20 cellular contexts compared by ENCODE assay signal in the genomic region with DNA sequence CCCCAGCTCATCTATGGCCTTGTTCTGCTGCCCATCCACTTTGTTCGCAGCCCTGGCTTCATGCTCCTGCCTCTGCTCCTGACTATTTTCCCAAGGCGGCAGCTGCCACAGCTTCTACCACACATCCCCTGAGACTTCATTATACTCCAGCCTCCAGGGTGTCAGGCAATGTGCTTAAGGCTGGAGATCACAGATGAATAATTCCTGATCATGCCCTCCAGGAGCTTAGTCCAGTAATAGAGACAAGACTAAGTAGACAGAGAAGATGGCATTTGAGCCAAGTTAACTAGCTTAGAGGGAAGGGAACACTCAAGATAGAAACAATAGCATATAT. TPM values are rescaled to one million over a fixed set of nuclear protein-coding genes. Genes with fewer than 3 reads are reported as not detected.
DNase-seq lines count a peak whose midpoint lies in the region; ATAC-seq and TF ChIP-seq lines count a peak whose summit lies in the region.
"Had no signal": no experiment of that assay in that cellular context is flagged by ENCODE, and none has a peak within 500 bp of the region (broad histone marks: within the 10 kb centered on the region; RNA-seq: fewer than 3 reads in every experiment).

No MANE protein-coding gene starts in this region.

- no peak overlapping the region for H3K4me3 ChIP-seq in spleen
- H3K4me3 ChIP-seq in SJCRH30, result no peak overlapping the region
- H3K4me3 ChIP-seq: GM23248, lung had no signal

- H3K4me1 ChIP-seq in spleen, result peaks cover 43 to 94% (median 60%) of the 10 kb centered on the region in 6 donors
- no peaks in the 10 kb centered on the region for H3K4me1 ChIP-seq in SJCRH30
- H3K4me1 ChIP-seq: Caco-2 had no signal

- DNase-seq in activated T-cell treated with anti-CD3 and anti-CD28 coated beads, Interleukin-2, amount 50 U/mL, for 24 hours, result no peak
- no peak for DNase-seq in activated T-cell treated with anti-CD3 and anti-CD28 coated beads, Interleukin-2, amount 50 U/mL, for 48 hours
- DNase-seq in NCI-H2107 treated with DMSO at 0.1 percent for 48 hours (lab: John Stamatoyannopoulos, UW; ENCODE audit: unreplicated experiment) (peak; percentile 97), spleen (no peak), SJCRH30 (no peak)
- DNase-seq: ACHN; activated CD4-positive, alpha-beta T cell treated with anti-CD3 and anti-CD28 coated beads, Interleukin-2, amount 50 U/mL, for 48 hours; activated gamma-delta T cell treated with Interleukin-2 at 50 U/mL for 16 hours; dermis blood vessel endothelial cell; GM23248; NCI-H1417 treated with DMSO at 0.1 percent for 48 hours; NCI-H446 treated with DMSO at 0.1 percent for 48 hours; nephron progenitor cell; SHP77; stimulated activated CD4-positive, alpha-beta T cell treated with anti-CD3 and anti-CD28 coated beads, Interleukin-15, amount 100 ng/mL, for 24 hours had no signal

- H3K4me3 Mint-ChIP-seq in activated T-cell treated with anti-CD3 and anti-CD28 coated beads, Interleukin-2, amount 50 U/mL, for 24 hours, result no peak overlapping the region
- peak overlapping the region; percentile 64 for H3K4me3 Mint-ChIP-seq in activated naive CD8-positive, alpha-beta T cell
- H3K4me3 Mint-ChIP-seq: nephron progenitor cell had no signal

- no peaks in the 10 kb centered on the region for H3K27me3 Mint-ChIP-seq in activated T-cell treated with anti-CD3 and anti-CD28 coated beads, Interleukin-2, amount 50 U/mL, for 24 hours
- no peaks in the 10 kb centered on the region for H3K27me3 Mint-ChIP-seq in activated naive CD8-positive, alpha-beta T cell

- 91 to 98% (median 94%) methylated on average over 2 of the region's 2 CpGs for WGBS in spleen, 5 donors

- no peak for TF ChIP-seq CTCF in spleen (IDR thresholded peaks at IDR 0.05 in 8 of 11, conservative IDR thresholded peaks at IDR 0.05 in 3 of 11)

- H3K9me3 Mint-ChIP-seq in activated T-cell treated with anti-CD3 and anti-CD28 coated beads, Interleukin-2, amount 50 U/mL, for 24 hours, result no peaks in the 10 kb centered on the region
- H3K9me3 Mint-ChIP-seq in activated naive CD8-positive, alpha-beta T cell (ENCODE audit: low read depth), result no peaks in the 10 kb centered on the region
- H3K9me3 Mint-ChIP-seq: nephron progenitor cell had no signal

- no peaks in the 10 kb centered on the region for H3K27me3 ChIP-seq in spleen (replicated peaks in 1 of 7)
- no peaks in the 10 kb centered on the region for H3K27me3 ChIP-seq in SJCRH30

- H3K36me3 ChIP-seq in spleen, result peaks cover 6 to 100% (median 62%) of the 10 kb centered on the region in 6 donors
- peaks cover 35% of the 10 kb centered on the region for H3K36me3 ChIP-seq in SJCRH30

- ATAC-seq in HG02852 (IDR thresholded peaks at IDR 0.05; ENCODE audit: unreplicated experiment), result no peak
- no peak for ATAC-seq in HG02678 (IDR thresholded peaks at IDR 0.05; ENCODE audit: unreplicated experiment)

- H3K27ac Mint-ChIP-seq in activated T-cell treated with anti-CD3 and anti-CD28 coated beads, Interleukin-2, amount 50 U/mL, for 24 hours, result peak overlapping the region; percentile 82
- peak overlapping the region; percentile 90 for H3K27ac Mint-ChIP-seq in activated naive CD8-positive, alpha-beta T cell
- H3K27ac Mint-ChIP-seq: nephron progenitor cell had no signal

- peaks cover 96% of the 10 kb centered on the region for H3K36me3 Mint-ChIP-seq in activated T-cell treated with anti-CD3 and anti-CD28 coated beads, Interleukin-2, amount 50 U/mL, for 24 hours (ENCODE audit: low read depth)
- peaks cover 44% of the 10 kb centered on the region for H3K36me3 Mint-ChIP-seq in activated naive CD8-positive, alpha-beta T cell

- H3K4me1 Mint-ChIP-seq in activated T-cell treated with anti-CD3 and anti-CD28 coated beads, Interleukin-2, amount 50 U/mL, for 24 hours (ENCODE audit: low read depth), result peaks cover 83% of the 10 kb centered on the region
- peaks cover 91% of the 10 kb centered on the region for H3K4me1 Mint-ChIP-seq in activated naive CD8-positive, alpha-beta T cell (ENCODE audit: low read depth)
- H3K4me1 Mint-ChIP-seq: nephron progenitor cell had no signal

- H3K27ac ChIP-seq in spleen (peak overlapping the region in 6 of 8 donors; percentile 19 to 94 (median 90)), SJCRH30 (no peak overlapping the region)
- H3K27ac ChIP-seq: GM23248 had no signal

- H3K9me3 ChIP-seq in spleen (no peaks in the 10 kb centered on the region), SJCRH30 (replicated peaks) (no peaks in the 10 kb centered on the region)
- H3K9me3 ChIP-seq: Caco-2 had no signal

- intact Hi-C loops in spleen (cut with DNase I; ENCODE audit: low total_unique reads), result no loop called here

- TF ChIP-seq POLR2A in spleen (IDR thresholded peaks at IDR 0.05), result no peak

RNA-seq across cellular contexts. Expression of a gene that starts 7.1 kb away (rescaled TPM):
- 10 to 100 TPM; 35.6 to 50.1 (median 42.0) TPM for total RNA-seq in spleen
- polyA plus RNA-seq in spleen, result 10 to 100 TPM; 15.0 to 17.1 (median 15.9) TPM
- 2.2 and 4.9 TPM in 2 replicates for total RNA-seq in SJCRH30 (2014; rRNA removed; shearing (Covaris generic))

RNA-seq across cellular contexts. Expression of a gene that starts 11.5 kb away (rescaled TPM):
- total RNA-seq in spleen, result 10 to 100 TPM; 18.5 to 32.5 (median 24.2) TPM
- polyA plus RNA-seq in spleen, result 10 to 100 TPM; 11.0 to 20.7 (median 17.9) TPM
- 7.3 and 8.0 TPM in 2 replicates for total RNA-seq in SJCRH30 (2014; rRNA removed; shearing (Covaris generic))

RNA-seq across cellular contexts. Expression of a gene that starts 14.2 kb away (rescaled TPM):
- 10 to 100 TPM; 49.2 to 97.2 (median 59.2) TPM for total RNA-seq in spleen
- 100 to 1,000 TPM; 128 to 193 (median 178) TPM for polyA plus RNA-seq in spleen
- 0.12 and 0.15 TPM in 2 replicates for total RNA-seq in SJCRH30 (2014; rRNA removed; shearing (Covaris generic))
- total RNA-seq: Caco-2, dermis blood vessel endothelial cell, GM23248 had no signal

RNA-seq across cellular contexts. Expression of a gene that starts 34.1 kb away (rescaled TPM):
- 10 to 100 TPM; 34.0 to 94.0 (median 89.3) TPM for total RNA-seq in spleen
- 100 to 1,000 TPM in 2 of 3 donors, 10 to 100 TPM in 1; 73.4 to 137 (median 109) TPM for polyA plus RNA-seq in spleen
- total RNA-seq in SJCRH30 (2014; rRNA removed; shearing (Covaris generic)), result 200 and 208 TPM in 2 replicates

RNA-seq across cellular contexts. Expression of a gene that starts 34.9 kb away (rescaled TPM):
- total RNA-seq in spleen, result 10 to 100 TPM; 29.9 to 49.2 (median 39.6) TPM
- polyA plus RNA-seq in spleen, result 10 to 100 TPM; 12.0 to 14.1 (median 14.0) TPM
- total RNA-seq in SJCRH30 (2014; rRNA removed; shearing (Covaris generic)), result 215 and 218 TPM in 2 replicates

Comparison
In these comparisons a context has a peak if more than half of its experiments do, and no peak if none do; other contexts are left out.
1. RNA of a gene that starts 14.2 kb away (total RNA-seq): 49.2 to 97.2 TPM in spleen; 0.12 to 0.15 TPM in SJCRH30; every median in the first group is over 10 times any median in the second.